In the genomic region with DNA sequence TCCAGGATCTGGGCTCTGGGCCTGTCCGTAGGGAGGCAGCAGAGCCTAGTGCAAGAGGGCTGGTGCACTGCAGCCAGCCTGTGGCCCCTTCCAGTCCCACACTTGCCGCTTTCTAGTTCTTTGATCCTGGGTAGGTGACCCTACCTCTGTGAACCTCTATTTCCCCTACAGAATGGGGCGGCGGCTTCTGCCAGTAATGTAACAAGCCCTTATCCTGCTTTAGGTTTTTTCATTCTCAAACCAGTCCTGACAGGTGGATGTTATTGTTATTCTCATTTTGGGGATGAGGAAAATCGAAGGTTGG, we compare ENCODE assay signal across 1 cellular context.
TF ChIP-seq lines count a peak whose summit lies in the region.

No MANE protein-coding gene starts in this region.

TF ChIP-seq in neural cell, 6 proteins besides CTCF, POLR2A, EP300 and RAD21 (continued from another document):
- TF ChIP-seq REST (IDR thresholded peaks at IDR 0.05; ENCODE audit: borderline replicate concordance) = no peak
